In the genomic region with DNA sequence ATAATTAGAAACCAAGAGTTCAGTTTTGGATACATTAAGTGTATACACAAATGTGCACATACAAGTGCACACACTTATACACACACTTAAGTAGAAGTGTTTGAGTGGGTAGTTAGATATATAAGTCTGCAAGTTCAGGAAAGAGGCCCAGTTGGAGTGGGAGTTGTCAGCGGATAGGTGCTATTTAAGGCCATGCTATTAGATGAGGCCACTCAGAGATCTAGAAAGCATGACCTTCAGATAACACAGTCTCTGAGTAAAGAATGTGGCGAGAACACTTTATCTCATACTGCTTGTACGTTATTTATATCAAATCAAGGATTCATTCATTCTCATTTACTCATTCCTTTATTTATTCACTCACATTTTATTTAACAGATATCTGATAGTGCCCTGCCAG, we compare ENCODE assay signal across 15 cellular contexts.
DNase-seq lines count a peak whose midpoint lies in the region; ATAC-seq and TF ChIP-seq lines count a peak whose summit lies in the region.
"Had no signal": no experiment of that assay in that cellular context is flagged by ENCODE, and none has a peak within 500 bp of the region (broad histone marks: within the 10 kb centered on the region; RNA-seq: fewer than 3 reads in every experiment).

No MANE protein-coding gene starts in this region.

- ATAC-seq in Right ventricle myocardium superior (ENCODE audit: poor library complexity) = peak; percentile 85
- ATAC-seq in left cardiac atrium = peak; percentile 60 to 68
- ATAC-seq: CD8-positive, alpha-beta T cell; HCT116 had no signal

- no peak for TF ChIP-seq POLR2A in thyroid gland (IDR thresholded peaks at IDR 0.05)

- H3K36me3 ChIP-seq in thyroid gland = no peaks in the 10 kb centered on the region
- no peaks in the 10 kb centered on the region for H3K36me3 ChIP-seq in osteoblast (ENCODE audit: insufficient read depth, low read length)
- H3K36me3 ChIP-seq: BLaER1 treated with 17β-estradiol and CSF1 and Interleukin-3, amounts not matched to agents 10 nM and 100 nM had no signal

- no peaks in the 10 kb centered on the region for H4K20me1 ChIP-seq in osteoblast (ENCODE audit: insufficient read depth, low read length)
- H4K20me1 ChIP-seq: BLaER1 treated with 17β-estradiol and CSF1 and Interleukin-3, amounts not matched to agents 10 nM and 100 nM had no signal

- no peak overlapping the region for H2AFZ ChIP-seq in osteoblast (ENCODE audit: low read length)

- DNase-seq in Right ventricle myocardium superior (no peak), cardiac septum (ENCODE audit: low spot score) (no peak), left cardiac atrium (no peak), left kidney (ENCODE audit: low read depth, low spot score) (peak; percentile 5), thyroid gland (no peak), osteoblast (ENCODE audit: insufficient read length, low spot score, missing footprints) (no peak)
- DNase-seq: Calu3; CD8-positive, alpha-beta T cell; DMS79 treated with DMSO at 0.1 percent for 48 hours; GF-D8; GOT3; H7; HFFc6 had no signal

- no peak for TF ChIP-seq CTCF in thyroid gland (IDR thresholded peaks at IDR 0.05)
- TF ChIP-seq CTCF in osteoblast (IDR thresholded peaks at IDR 0.05; ENCODE audit: extremely low read depth, low read depth, low read length) = no peak

- no peak overlapping the region for H3K4me2 ChIP-seq in osteoblast (ENCODE audit: insufficient read depth, low read length)
- H3K4me2 ChIP-seq: BLaER1 treated with 17β-estradiol and CSF1 and Interleukin-3, amounts not matched to agents 10 nM and 100 nM had no signal

- 43 to 66% methylated on average over 3 of the region's 3 CpGs for WGBS in thyroid gland, 2 donors

- H3K27ac ChIP-seq in thyroid gland (no peak overlapping the region), osteoblast (ENCODE audit: low read depth, low read length) (no peak overlapping the region)
- H3K27ac ChIP-seq: BLaER1 treated with 17β-estradiol and CSF1 and Interleukin-3, amounts not matched to agents 10 nM and 100 nM had no signal

- no peaks in the 10 kb centered on the region for H3K79me2 ChIP-seq in osteoblast (ENCODE audit: insufficient read depth, low read length)

- H3K9me3 ChIP-seq in thyroid gland (no peaks in the 10 kb centered on the region), osteoblast (ENCODE audit: low read depth, low read length) (no peaks in the 10 kb centered on the region)
- H3K9me3 ChIP-seq: BLaER1 treated with 17β-estradiol and CSF1 and Interleukin-3, amounts not matched to agents 10 nM and 100 nM had no signal

- H3K4me1 ChIP-seq in thyroid gland (no peaks in the 10 kb centered on the region), osteoblast (ENCODE audit: insufficient read depth, low read length) (no peaks in the 10 kb centered on the region)
- H3K4me1 ChIP-seq: BLaER1 treated with 17β-estradiol and CSF1 and Interleukin-3, amounts not matched to agents 10 nM and 100 nM had no signal

- H3K4me3 ChIP-seq in thyroid gland (replicated peaks in 1 of 3) (no peak overlapping the region), osteoblast (ENCODE audit: insufficient read depth, low read length) (no peak overlapping the region)
- H3K4me3 ChIP-seq: BLaER1 treated with 17β-estradiol and CSF1 and Interleukin-3, amounts not matched to agents 10 nM and 100 nM had no signal

- no peaks in the 10 kb centered on the region for H3K27me3 ChIP-seq in thyroid gland
- no peaks in the 10 kb centered on the region for H3K27me3 ChIP-seq in osteoblast (ENCODE audit: insufficient read depth, low read length)
- H3K27me3 ChIP-seq: BLaER1 treated with 17β-estradiol and CSF1 and Interleukin-3, amounts not matched to agents 10 nM and 100 nM had no signal

- intact Hi-C loops in Right ventricle myocardium superior (cut with DNase I) = no loop called here
- intact Hi-C loops in cardiac septum (cut with DNase I) = no loop called here
- intact Hi-C loops in left cardiac atrium (cut with DNase I) = no loop called here
- intact Hi-C loops in thyroid gland (cut with DNase I) = no loop called here
